In genomic region chr3:138172625-138173024, GRCh38 we compare ENCODE assay signal across 16 cellular contexts. TPM values are rescaled to one million over a fixed set of nuclear protein-coding genes. Genes with fewer than 3 reads are reported as not detected.
DNase-seq lines count a peak whose midpoint lies in the region; ATAC-seq and TF ChIP-seq lines count a peak whose summit lies in the region.
"Had no signal": no experiment of that assay in that cellular context is flagged by ENCODE, and none has a peak within 500 bp of the region (broad histone marks: within the 10 kb centered on the region; RNA-seq: fewer than 3 reads in every experiment).

No MANE protein-coding gene starts in this region.

- H3K36me3 Mint-ChIP-seq in activated CD4-positive, alpha-beta T cell treated with anti-CD3 and anti-CD28 coated beads for 36 hours (ENCODE audit: low read depth): peaks cover 28% of the 10 kb centered on the region
- H3K36me3 Mint-ChIP-seq in activated T-helper 1 cell treated with anti-CD3 and anti-CD28 coated beads, Interleukin-12 subunit alpha, Interleukin-12 subunit beta, Interleukin-2, Interleukin-4 antibody, amounts not matched to agents 30 ng/mL and 10 ng/mL and 1 ng/mL, durations not matched to agents 14 hours and 24 hours and 36 hours (ENCODE audit: low read depth): peaks cover 22% of the 10 kb centered on the region
- peaks cover 0 to 48% (median 2%) of the 10 kb centered on the region in 3 donors for H3K36me3 Mint-ChIP-seq in naive thymus-derived CD8-positive, alpha-beta T cell

- H3K36me3 ChIP-seq in IMR-90 (ENCODE audit: control insufficient read depth, insufficient read depth, low read length): peaks cover 14% of the 10 kb centered on the region

- H2BK120ac ChIP-seq in IMR-90 (ENCODE audit: low read depth, low read length): no peak overlapping the region

- no peak overlapping the region for H2AFZ ChIP-seq in IMR-90 (replicated peaks; ENCODE audit: low read length, poor library complexity)

- in situ Hi-C loops in IMR-90 (cut with MboI; ENCODE audit: low sequenced_read_pairs): loop anchor here (10.0 kb wide), 1 partner anchor 98 kb away; no protein-coding TSS in a partner anchor

- no peaks in the 10 kb centered on the region for H3K27me3 Mint-ChIP-seq in activated CD4-positive, alpha-beta T cell treated with anti-CD3 and anti-CD28 coated beads for 36 hours
- no peaks in the 10 kb centered on the region for H3K27me3 Mint-ChIP-seq in activated T-helper 1 cell treated with anti-CD3 and anti-CD28 coated beads, Interleukin-12 subunit alpha, Interleukin-12 subunit beta, Interleukin-2, Interleukin-4 antibody, amounts not matched to agents 30 ng/mL and 10 ng/mL and 1 ng/mL, durations not matched to agents 14 hours and 24 hours and 36 hours (ENCODE audit: insufficient read depth)
- H3K27me3 Mint-ChIP-seq in naive thymus-derived CD8-positive, alpha-beta T cell: no peaks in the 10 kb centered on the region
- H3K27me3 Mint-ChIP-seq: naive B cell had no signal

- CTCF ChIA-PET in activated CD4-positive, alpha-beta T cell treated with anti-CD3 and anti-CD28 coated beads for 36 hours (lab: Charles Lee): interaction anchor here (0.8 to 5.7 kb wide), 5 partner anchors 14 to 743 kb away, joined by 3 to 38 read pairs (median 3); partner anchors contain the start of gene ARMC8
- CTCF ChIA-PET in IMR-90 (lab: Yijun Ruan, JAX): interaction anchor here (1.0 kb wide), 1 partner anchor 57 kb away, joined by 3 read pairs; the partner anchor contains the start of gene DZIP1L

- BruUV-seq in IMR-90 (replicated peaks; lab: Mats Ljungman, UMichigan): TSS peak; percentile 34

- H4K20me1 ChIP-seq in IMR-90 (ENCODE audit: insufficient read depth, low read length): no peaks in the 10 kb centered on the region

- H3K4me3 Mint-ChIP-seq in activated CD4-positive, alpha-beta T cell treated with anti-CD3 and anti-CD28 coated beads for 36 hours: peak overlapping the region; percentile 55
- H3K4me3 Mint-ChIP-seq in activated T-helper 1 cell treated with anti-CD3 and anti-CD28 coated beads, Interleukin-12 subunit alpha, Interleukin-12 subunit beta, Interleukin-2, Interleukin-4 antibody, amounts not matched to agents 30 ng/mL and 10 ng/mL and 1 ng/mL, durations not matched to agents 14 hours and 24 hours and 36 hours: peak overlapping the region; percentile 49
- H3K4me3 Mint-ChIP-seq in naive thymus-derived CD8-positive, alpha-beta T cell: peak overlapping the region in 9 of 10 donors; percentile 20 to 98 (median 45)

- no peaks in the 10 kb centered on the region for H3K9me3 Mint-ChIP-seq in activated CD4-positive, alpha-beta T cell treated with anti-CD3 and anti-CD28 coated beads for 36 hours (ENCODE audit: low read depth)
- no peaks in the 10 kb centered on the region for H3K9me3 Mint-ChIP-seq in activated T-helper 1 cell treated with anti-CD3 and anti-CD28 coated beads, Interleukin-12 subunit alpha, Interleukin-12 subunit beta, Interleukin-2, Interleukin-4 antibody, amounts not matched to agents 30 ng/mL and 10 ng/mL and 1 ng/mL, durations not matched to agents 14 hours and 24 hours and 36 hours
- no peaks in the 10 kb centered on the region for H3K9me3 Mint-ChIP-seq in naive thymus-derived CD8-positive, alpha-beta T cell
- H3K9me3 Mint-ChIP-seq: naive B cell had no signal

- no peak for DNase-seq in activated CD4-positive, alpha-beta T cell treated with anti-CD3 and anti-CD28 coated beads for 36 hours
- no peak for DNase-seq in activated CD4-positive, alpha-beta T cell treated with anti-CD3 and anti-CD28 coated beads, Interleukin-2, amount 50 U/mL, for 4 hours
- DNase-seq in IMR-90 (no peak), left ventricle myocardium superior (no peak), NCI-H146 treated with DMSO at 0.1 percent for 48 hours (lab: John Stamatoyannopoulos, UW; ENCODE audit: unreplicated experiment) (no peak)
- no peak for DNase-seq in activated T-helper 1 cell treated with anti-CD3 and anti-CD28 coated beads, Interleukin-12 subunit alpha, Interleukin-12 subunit beta, Interleukin-2, Interleukin-4 antibody, amounts not matched to agents 30 ng/mL and 10 ng/mL and 1 ng/mL, durations not matched to agents 14 hours and 24 hours and 36 hours (ENCODE audit: low spot score)
- no peak for DNase-seq in naive thymus-derived CD8-positive, alpha-beta T cell
- DNase-seq: activated CD4-positive, CD25-positive, alpha-beta regulatory T cell; activated effector memory CD4-positive, alpha-beta T cell treated with anti-CD3 and anti-CD28 coated beads, Interleukin-2, amount 50 U/mL, for 16 hours; effector memory CD4-positive, alpha-beta T cell; GDM1; naive B cell; stimulated activated CD4-positive, alpha-beta T cell treated with anti-CD3 and anti-CD28 coated beads, Interleukin-4, amount 100 ng/mL, for 4 hours had no signal

- H2BK5ac ChIP-seq in IMR-90 (ENCODE audit: low read depth, low read length, poor library complexity, severe bottlenecking): no peak overlapping the region

- no peak for TF ChIP-seq RAD21 in IMR-90 (IDR thresholded peaks at IDR 0.05; ENCODE audit: low read length)

- no peak overlapping the region for H4K91ac ChIP-seq in IMR-90 (ENCODE audit: insufficient read depth, low read depth, low read length)

- no peaks in the 10 kb centered on the region for H3K9me1 ChIP-seq in IMR-90 (ENCODE audit: insufficient read depth, low read length)

- no peak overlapping the region for H4K8ac ChIP-seq in IMR-90 (ENCODE audit: low read depth in 2 of 2, low read length in 2 of 2)

- peak overlapping the region; percentile 58 for H3K27ac Mint-ChIP-seq in activated CD4-positive, alpha-beta T cell treated with anti-CD3 and anti-CD28 coated beads for 36 hours
- peak overlapping the region; percentile 44 for H3K27ac Mint-ChIP-seq in activated T-helper 1 cell treated with anti-CD3 and anti-CD28 coated beads, Interleukin-12 subunit alpha, Interleukin-12 subunit beta, Interleukin-2, Interleukin-4 antibody, amounts not matched to agents 30 ng/mL and 10 ng/mL and 1 ng/mL, durations not matched to agents 14 hours and 24 hours and 36 hours
- H3K27ac Mint-ChIP-seq in naive thymus-derived CD8-positive, alpha-beta T cell: peak overlapping the region in 9 of 10 donors; percentile 24 to 97 (median 56)

- no peaks in the 10 kb centered on the region for H3K4me1 ChIP-seq in IMR-90 (ENCODE audit: control insufficient read depth, insufficient read depth, low read length)

- H3K4ac ChIP-seq in IMR-90 (ENCODE audit: low read depth, low read length): no peak overlapping the region

- no peak overlapping the region for H2BK15ac ChIP-seq in IMR-90 (ENCODE audit: low read depth, low read length)

- TF ChIP-seq POLR2A in IMR-90 (IDR thresholded peaks at IDR 0.05; ENCODE audit: low read depth, low read length): no peak

- H2BK20ac ChIP-seq in IMR-90 (ENCODE audit: low read depth, low read length): no peak overlapping the region

- H3K4me3 ChIP-seq in IMR-90 (ENCODE audit: insufficient read depth, low read depth, low read length): no peak overlapping the region

- ATAC-seq in activated CD4-positive, alpha-beta T cell treated with anti-CD3 and anti-CD28 coated beads for 36 hours: no peak
- ATAC-seq in IMR-90 (ENCODE audit: low read depth): no peak
- ATAC-seq in naive thymus-derived CD8-positive, alpha-beta T cell: no peak
- no peak for ATAC-seq in GM21390 (IDR thresholded peaks at IDR 0.05; ENCODE audit: unreplicated experiment)
- no peak for ATAC-seq in left ventricle myocardium superior
- ATAC-seq: sciatic nerve had no signal

- H3K27ac ChIP-seq in IMR-90 (ENCODE audit: insufficient read depth, low read length): no peak overlapping the region

- no peak overlapping the region for H3K23ac ChIP-seq in IMR-90 (ENCODE audit: low read depth, low read length)

- dilution Hi-C loops in IMR-90 (cut with HindIII; ENCODE audit: low sequenced_read_pairs, unreplicated experiment): no loop called here

- no peak overlapping the region for H3K14ac ChIP-seq in IMR-90 (replicated peaks; ENCODE audit: low read depth, low read length)

- peaks cover 30% of the 10 kb centered on the region for H3K4me1 Mint-ChIP-seq in activated CD4-positive, alpha-beta T cell treated with anti-CD3 and anti-CD28 coated beads for 36 hours
- H3K4me1 Mint-ChIP-seq in activated T-helper 1 cell treated with anti-CD3 and anti-CD28 coated beads, Interleukin-12 subunit alpha, Interleukin-12 subunit beta, Interleukin-2, Interleukin-4 antibody, amounts not matched to agents 30 ng/mL and 10 ng/mL and 1 ng/mL, durations not matched to agents 14 hours and 24 hours and 36 hours (ENCODE audit: low read depth): peaks cover 42% of the 10 kb centered on the region
- peaks cover 10 to 45% (median 38%) of the 10 kb centered on the region in 4 donors for H3K4me1 Mint-ChIP-seq in naive thymus-derived CD8-positive, alpha-beta T cell

- peaks cover 11 to 19% of the 10 kb centered on the region in 2 experiments for H3K79me1 ChIP-seq in IMR-90 (ENCODE audit: low read depth in 1 of 2, low read length in 2 of 2)

- TF ChIP-seq CTCF in IMR-90 (conservative IDR thresholded peaks at IDR 0.05; ENCODE audit: low read depth, low read length): no peak

- POLR2A ChIA-PET in activated CD4-positive, alpha-beta T cell treated with anti-CD3 and anti-CD28 coated beads for 36 hours (lab: Charles Lee): interaction anchor here (0.6 kb wide), 1 partner anchor 94 kb away, joined by 3 read pairs; no protein-coding TSS in a partner anchor
- POLR2A ChIA-PET in IMR-90 (lab: Charles Lee; ENCODE audit: unreplicated experiment): no interaction called here
- POLR2A ChIA-PET in naive thymus-derived CD8-positive, alpha-beta T cell (lab: Charles Lee): interaction anchor here (5.1 kb wide), 1 partner anchor 14 kb away, joined by 53 read pairs; the partner anchor contains the start of gene ARMC8

- H3K9ac ChIP-seq in IMR-90 (ENCODE audit: low read depth, low read length): no peak overlapping the region

- no peak overlapping the region for H3K18ac ChIP-seq in IMR-90 (ENCODE audit: low read depth, low read length)

- H3K27me3 ChIP-seq in IMR-90 (ENCODE audit: control insufficient read depth, insufficient read depth, low read length): no peaks in the 10 kb centered on the region

- H3K9me3 ChIP-seq in IMR-90 (ENCODE audit: control insufficient read depth, insufficient read depth, low read length): no peaks in the 10 kb centered on the region

- H2AK5ac ChIP-seq in IMR-90 (ENCODE audit: low read depth, low read length): no peak overlapping the region

- no peak overlapping the region for H3K4me2 ChIP-seq in IMR-90 (ENCODE audit: low read depth, low read length)

- H2AK9ac ChIP-seq in IMR-90 (replicated peaks; ENCODE audit: low read depth, low read length, poor library complexity): no peak overlapping the region

- WGBS in IMR-90 (ENCODE audit: extremely low coverage in 2 of 2, insufficient read length in 1 of 2), 2 experiments: 100% methylated on average over 1 of the region's 2 CpGs; no CpG with 5 or more reads in 1 of the 2 experiments

- no peak overlapping the region for H4K5ac ChIP-seq in IMR-90 (ENCODE audit: low read depth, low read length)

- H3K56ac ChIP-seq in IMR-90 (ENCODE audit: extremely low read depth, insufficient read depth, low read length): no peak overlapping the region

- intact Hi-C loops in activated CD4-positive, alpha-beta T cell treated with anti-CD3 and anti-CD28 coated beads for 36 hours (cut with DNase I, micrococcal nuclease): loop anchor here (5.0 to 10.0 kb wide), 4 partner anchors 90 to 1978 kb away; partner anchors contain the start of gene MSL2 (in 1 of the 2)
- intact Hi-C loops in IMR-90 (cut with micrococcal nuclease) (no loop called here), left ventricle myocardium superior (cut with micrococcal nuclease) (no loop called here)
- intact Hi-C loops in activated T-helper 1 cell treated with anti-CD3 and anti-CD28 coated beads, Interleukin-12 subunit alpha, Interleukin-12 subunit beta, Interleukin-2, Interleukin-4 antibody, amounts not matched to agents 30 ng/mL and 10 ng/mL and 1 ng/mL, durations not matched to agents 14 hours and 24 hours and 36 hours (cut with micrococcal nuclease): loop anchor here (5.0 kb wide), 3 partner anchors 420 to 1170 kb away; partner anchors contain the start of genes CEP70, MRPS22 and PIK3CB

RNA-seq across cellular contexts. Expression of gene DBR1, which starts 2.1 kb away (rescaled TPM):
- total RNA-seq in activated CD4-positive, alpha-beta T cell treated with anti-CD3 and anti-CD28 coated beads for 36 hours: 10 to 100 TPM; 16.4 to 22.0 TPM
- total RNA-seq in IMR-90 (2012; rRNA removed) (12.5 and 17.5 TPM in 2 replicates), left ventricle myocardium superior (7.3 TPM)
- 6.9 and 7.6 TPM in 2 replicates for polyA plus RNA-seq in IMR-90 (2012; rRNA removed)
- polyA plus RNA-seq in IMR-90 (2012; cell fraction: cytosol; rRNA removed): 2.6 and 3.5 TPM in 2 replicates
- polyA plus RNA-seq in IMR-90 (2012; cell fraction: nucleus; rRNA removed; ENCODE audit: low replicate concordance): 2.4 and 5.6 TPM in 2 replicates
- 25.7 and 31.0 TPM in 2 replicates for total RNA-seq in activated T-helper 1 cell treated with anti-CD3 and anti-CD28 coated beads, Interleukin-12 subunit alpha, Interleukin-12 subunit beta, Interleukin-2, Interleukin-4 antibody, amounts not matched to agents 30 ng/mL and 10 ng/mL and 1 ng/mL, durations not matched to agents 14 hours and 24 hours and 36 hours
- 10 to 100 TPM; 27.0 to 27.1 TPM for total RNA-seq in naive thymus-derived CD8-positive, alpha-beta T cell
- 10 to 100 TPM in 2 of 3 donors, 1 to 10 TPM in 1; 9.9 to 13.7 (median 10.0) TPM for polyA plus RNA-seq in naive thymus-derived CD8-positive, alpha-beta T cell

RNA-seq across cellular contexts. Expression of gene ARMC8, which starts 14.5 kb away (rescaled TPM):
- total RNA-seq in activated CD4-positive, alpha-beta T cell treated with anti-CD3 and anti-CD28 coated beads for 36 hours: 10 to 100 TPM; 38.3 to 46.2 TPM
- total RNA-seq in IMR-90 (2012; rRNA removed): 66.7 and 75.1 TPM in 2 replicates
- polyA plus RNA-seq in IMR-90 (2012; rRNA removed): 39.1 and 45.7 TPM in 2 replicates
- 10.4 and 30.9 TPM in 2 replicates for polyA plus RNA-seq in IMR-90 (2012; cell fraction: cytosol; rRNA removed)
- 9.0 and 32.7 TPM in 2 replicates for polyA plus RNA-seq in IMR-90 (2012; cell fraction: nucleus; rRNA removed; ENCODE audit: low replicate concordance)
- total RNA-seq in activated T-helper 1 cell treated with anti-CD3 and anti-CD28 coated beads, Interleukin-12 subunit alpha, Interleukin-12 subunit beta, Interleukin-2, Interleukin-4 antibody, amounts not matched to agents 30 ng/mL and 10 ng/mL and 1 ng/mL, durations not matched to agents 14 hours and 24 hours and 36 hours: 42.9 and 54.3 TPM in 2 replicates
- total RNA-seq in naive thymus-derived CD8-positive, alpha-beta T cell: 10 to 100 TPM; 69.5 to 75.0 TPM
- 10 to 100 TPM; 40.8 to 55.7 (median 44.1) TPM for polyA plus RNA-seq in naive thymus-derived CD8-positive, alpha-beta T cell
- total RNA-seq in left ventricle myocardium superior: 34.0 TPM

RNA-seq across cellular contexts. Expression of gene A4GNT, which starts 40.4 kb away (rescaled TPM):
- total RNA-seq in activated CD4-positive, alpha-beta T cell treated with anti-CD3 and anti-CD28 coated beads for 36 hours: not detected
- not detected in 2 replicates for total RNA-seq in IMR-90 (2012; rRNA removed)
- polyA plus RNA-seq in IMR-90 (2012; rRNA removed): not detected in 2 replicates
- not detected in 2 replicates for polyA plus RNA-seq in IMR-90 (2012; cell fraction: cytosol; rRNA removed)
- not detected in 2 replicates for polyA plus RNA-seq in IMR-90 (2012; cell fraction: nucleus; rRNA removed; ENCODE audit: low replicate concordance)
- not detected in 2 replicates for total RNA-seq in activated T-helper 1 cell treated with anti-CD3 and anti-CD28 coated beads, Interleukin-12 subunit alpha, Interleukin-12 subunit beta, Interleukin-2, Interleukin-4 antibody, amounts not matched to agents 30 ng/mL and 10 ng/mL and 1 ng/mL, durations not matched to agents 14 hours and 24 hours and 36 hours
- not detected for total RNA-seq in naive thymus-derived CD8-positive, alpha-beta T cell
- polyA plus RNA-seq in naive thymus-derived CD8-positive, alpha-beta T cell: not detected
- total RNA-seq in left ventricle myocardium superior: not detected
- total RNA-seq: sciatic nerve, urinary bladder had no signal
- polyA plus RNA-seq: urinary bladder had no signal

RNA-seq across cellular contexts. Expression of gene DZIP1L, which starts 57.2 kb away (rescaled TPM):
- not detected for total RNA-seq in activated CD4-positive, alpha-beta T cell treated with anti-CD3 and anti-CD28 coated beads for 36 hours
- total RNA-seq in IMR-90 (2012; rRNA removed) (14.7 and 21.4 TPM in 2 replicates), left ventricle myocardium superior (5.7 TPM)
- polyA plus RNA-seq in IMR-90 (2012; rRNA removed): 10.8 and 12.9 TPM in 2 replicates
- 3.4 and 4.8 TPM in 2 replicates for polyA plus RNA-seq in IMR-90 (2012; cell fraction: cytosol; rRNA removed)
- polyA plus RNA-seq in IMR-90 (2012; cell fraction: nucleus; rRNA removed; ENCODE audit: low replicate concordance): 39.7 and 52.2 TPM in 2 replicates
- 0.07 and 0.16 TPM in 2 replicates for total RNA-seq in activated T-helper 1 cell treated with anti-CD3 and anti-CD28 coated beads, Interleukin-12 subunit alpha, Interleukin-12 subunit beta, Interleukin-2, Interleukin-4 antibody, amounts not matched to agents 30 ng/mL and 10 ng/mL and 1 ng/mL, durations not matched to agents 14 hours and 24 hours and 36 hours
- not detected for total RNA-seq in naive thymus-derived CD8-positive, alpha-beta T cell
- polyA plus RNA-seq in naive thymus-derived CD8-positive, alpha-beta T cell: not detected

Comparison
In these comparisons a context has a peak if more than half of its experiments do, and no peak if none do; other contexts are left out.
1. intact Hi-C loops: an anchor here in activated CD4-positive, alpha-beta T cell treated with anti-CD3 and anti-CD28 coated beads for 36 hours (5.0 to 10.0 kb wide) and activated T-helper 1 cell treated with anti-CD3 and anti-CD28 coated beads, Interleukin-12 subunit alpha, Interleukin-12 subunit beta, Interleukin-2, Interleukin-4 antibody, amounts not matched to agents 30 ng/mL and 10 ng/mL and 1 ng/mL, durations not matched to agents 14 hours and 24 hours and 36 hours (5.0 kb wide); none called in IMR-90 and left ventricle myocardium superior.